Comparison of ENCODE assay signal across 14 cellular contexts in the genomic region with DNA sequence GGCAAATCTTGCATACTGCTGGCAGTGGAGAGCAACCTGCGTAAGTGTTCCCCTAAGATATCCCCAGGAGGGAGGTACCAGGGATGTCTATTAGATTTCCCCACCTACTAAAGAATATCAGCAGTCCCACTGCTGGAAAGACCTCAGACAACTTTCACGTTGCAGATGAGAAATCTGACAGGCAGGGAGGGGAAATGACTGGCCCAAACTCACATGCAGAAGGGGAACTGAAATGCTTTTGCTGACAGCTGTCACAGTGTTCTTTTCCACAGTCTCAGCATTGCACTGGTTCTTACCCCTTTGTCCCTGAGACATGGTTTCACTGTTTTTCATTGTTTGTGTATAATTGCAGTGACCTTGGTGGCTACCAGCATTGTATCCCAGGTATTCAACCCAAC.
DNase-seq lines count a peak whose midpoint lies in the region; ATAC-seq, FAIRE-seq and TF ChIP-seq lines count a peak whose summit lies in the region.
"Had no signal": no experiment of that assay in that cellular context is flagged by ENCODE, and none has a peak within 500 bp of the region (broad histone marks: within the 10 kb centered on the region; RNA-seq: fewer than 3 reads in every experiment).

No MANE protein-coding gene starts in this region.

- intact Hi-C loops in HepG2 (cut with micrococcal nuclease; ENCODE audit: unreplicated experiment) (no loop called here), Right ventricle myocardium inferior (cut with DNase I) (no loop called here)

- 8% methylated on average over 2 of the region's 2 CpGs for whole genome bisulfite sequencing in HepG2 (ENCODE audit: low lambda C conversion rate)

- TF ChIP-seq CTCF in HepG2 (CRISPR knock-in tag; IDR thresholded peaks at IDR 0.05), result no peak
- no peak for TF ChIP-seq CTCF in Peyer's patch (IDR thresholded peaks at IDR 0.05)

- ATAC-seq in GM18519 (IDR thresholded peaks at IDR 0.05; ENCODE audit: low FRiP score, unreplicated experiment) (peak; percentile 93), GM21447 (IDR thresholded peaks at IDR 0.05; ENCODE audit: unreplicated experiment) (peak; percentile 94), HG03095 (IDR thresholded peaks at IDR 0.05; ENCODE audit: unreplicated experiment) (peak; percentile 93), HepG2 (no peak), HG03196 (IDR thresholded peaks at IDR 0.05; ENCODE audit: unreplicated experiment) (no peak), Right ventricle myocardium inferior (no peak), HG02970 (IDR thresholded peaks at IDR 0.05; ENCODE audit: low FRiP score, unreplicated experiment) (no peak)
- ATAC-seq: Panc1 had no signal

- in situ Hi-C loops in HepG2 (cut with HindIII; ENCODE audit: extremely low pct_ligation_motif_present, low pct_unique_long_range_greater_than_20kb), result no loop called here

- H3K4me1 ChIP-seq in HepG2 (ENCODE audit: insufficient read depth, low read length) (peaks cover 70% of the 10 kb centered on the region), Peyer's patch (no peaks in the 10 kb centered on the region)

- POLR2A ChIA-PET in HepG2 (lab: Yijun Ruan, JAX), result no interaction called here

- H4K20me1 ChIP-seq in HepG2 (ENCODE audit: insufficient read depth, low read length), result no peaks in the 10 kb centered on the region

- H3K27ac ChIP-seq in HepG2 (ENCODE audit: extremely low read length, insufficient read depth, low read length) (no peak overlapping the region), Peyer's patch (no peak overlapping the region)
- H3K27ac ChIP-seq: epithelial cell of prostate had no signal

- H3K27me3 ChIP-seq in HepG2 (ENCODE audit: control insufficient read depth in 1 of 2, insufficient read depth in 2 of 2, low read length in 2 of 2) (peaks cover 0 to 40% of the 10 kb centered on the region in 2 experiments; a peak in 4 of 5 replicates), Peyer's patch (no peaks in the 10 kb centered on the region)

- no peak for TF ChIP-seq RAD21 in HepG2 (CRISPR knock-in tag; IDR thresholded peaks at IDR 0.05)

- H3K36me3 ChIP-seq in HepG2 (replicated peaks in 1 of 2; ENCODE audit: control insufficient read depth in 1 of 2, insufficient read depth in 2 of 2, low read length in 2 of 2) (no peaks in the 10 kb centered on the region), Peyer's patch (no peaks in the 10 kb centered on the region)

- CTCF ChIA-PET in HepG2 (lab: Yijun Ruan, JAX; ENCODE audit: low intra/inter-chr PET ratio, low total read pairs), result no interaction called here

- TF ChIP-seq EP300 in HepG2 (IDR thresholded peaks at IDR 0.05; ENCODE audit: low read depth in 2 of 2, low read length in 2 of 2) (no peak), HepG2 (CRISPR knock-in tag; IDR thresholded peaks at IDR 0.05; ENCODE audit: borderline replicate concordance) (no peak)

- no peak overlapping the region for H3K9ac ChIP-seq in HepG2 (ENCODE audit: insufficient read depth, low read depth, low read length)

- no peak for FAIRE-seq in HepG2 (lab: Jason Lieb, UNC)
- FAIRE-seq: small intestine had no signal

- H3K4me3 ChIP-seq in HepG2 (replicated peaks in 1 of 3; ENCODE audit: insufficient read depth in 1 of 3, low read depth in 2 of 3, low read length in 3 of 3), result no peak overlapping the region
- H3K4me3 ChIP-seq in Peyer's patch, result no peak overlapping the region

- H3K9me3 ChIP-seq in HepG2 (ENCODE audit: low read length) (no peaks in the 10 kb centered on the region), Peyer's patch (no peaks in the 10 kb centered on the region)

- BruUV-seq in HepG2 (replicated peaks; lab: Mats Ljungman, UMichigan), result no TSS peak

- DNase-seq in HepG2 (ENCODE audit: low spot score), result no peak
- no peak for DNase-seq in Right ventricle myocardium inferior (ENCODE audit: missing footprints)
- no peak for DNase-seq in Peyer's patch
- DNase-seq: activated T-cell treated with anti-CD3 and anti-CD28 coated beads, Interleukin-2, amount 50 U/mL, for 1 hour; naive B cell; NCI-H1930; small intestine had no signal

- no peak overlapping the region for H3K4me2 ChIP-seq in HepG2 (ENCODE audit: low read depth, low read length)

- H2AFZ ChIP-seq in HepG2 (ENCODE audit: low read length), result no peak overlapping the region

- no peaks in the 10 kb centered on the region for H3K79me2 ChIP-seq in HepG2 (ENCODE audit: insufficient read depth, low read length)

- TF ChIP-seq POLR2A in HepG2 (IDR thresholded peaks at IDR 0.05; ENCODE audit: insufficient read depth in 1 of 2, low read depth in 2 of 2, low read length in 2 of 2), result no peak
- no peak for TF ChIP-seq POLR2A in Peyer's patch (IDR thresholded peaks at IDR 0.05)

TF ChIP-seq in HepG2, 621 proteins besides CTCF, POLR2A, EP300 and RAD21 (continues in another document):
- TF ChIP-seq, protein P1, sequence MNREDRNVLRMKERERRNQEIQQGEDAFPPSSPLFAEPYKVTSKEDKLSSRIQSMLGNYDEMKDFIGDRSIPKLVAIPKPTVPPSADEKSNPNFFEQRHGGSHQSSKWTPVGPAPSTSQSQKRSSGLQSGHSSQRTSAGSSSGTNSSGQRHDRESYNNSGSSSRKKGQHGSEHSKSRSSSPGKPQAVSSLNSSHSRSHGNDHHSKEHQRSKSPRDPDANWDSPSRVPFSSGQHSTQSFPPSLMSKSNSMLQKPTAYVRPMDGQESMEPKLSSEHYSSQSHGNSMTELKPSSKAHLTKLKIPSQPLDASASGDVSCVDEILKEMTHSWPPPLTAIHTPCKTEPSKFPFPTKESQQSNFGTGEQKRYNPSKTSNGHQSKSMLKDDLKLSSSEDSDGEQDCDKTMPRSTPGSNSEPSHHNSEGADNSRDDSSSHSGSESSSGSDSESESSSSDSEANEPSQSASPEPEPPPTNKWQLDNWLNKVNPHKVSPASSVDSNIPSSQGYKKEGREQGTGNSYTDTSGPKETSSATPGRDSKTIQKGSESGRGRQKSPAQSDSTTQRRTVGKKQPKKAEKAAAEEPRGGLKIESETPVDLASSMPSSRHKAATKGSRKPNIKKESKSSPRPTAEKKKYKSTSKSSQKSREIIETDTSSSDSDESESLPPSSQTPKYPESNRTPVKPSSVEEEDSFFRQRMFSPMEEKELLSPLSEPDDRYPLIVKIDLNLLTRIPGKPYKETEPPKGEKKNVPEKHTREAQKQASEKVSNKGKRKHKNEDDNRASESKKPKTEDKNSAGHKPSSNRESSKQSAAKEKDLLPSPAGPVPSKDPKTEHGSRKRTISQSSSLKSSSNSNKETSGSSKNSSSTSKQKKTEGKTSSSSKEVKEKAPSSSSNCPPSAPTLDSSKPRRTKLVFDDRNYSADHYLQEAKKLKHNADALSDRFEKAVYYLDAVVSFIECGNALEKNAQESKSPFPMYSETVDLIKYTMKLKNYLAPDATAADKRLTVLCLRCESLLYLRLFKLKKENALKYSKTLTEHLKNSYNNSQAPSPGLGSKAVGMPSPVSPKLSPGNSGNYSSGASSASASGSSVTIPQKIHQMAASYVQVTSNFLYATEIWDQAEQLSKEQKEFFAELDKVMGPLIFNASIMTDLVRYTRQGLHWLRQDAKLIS (CRISPR knock-in tag; IDR thresholded peaks at IDR 0.05), result no peak
- TF ChIP-seq ZNF136 (CRISPR knock-in tag; IDR thresholded peaks at IDR 0.05; ENCODE audit: low read depth) (no peak), MIXL1 (CRISPR knock-in tag; IDR thresholded peaks at IDR 0.05) (no peak), HIVEP1 (CRISPR knock-in tag; IDR thresholded peaks at IDR 0.05) (no peak)
- TF ChIP-seq, protein P2, sequence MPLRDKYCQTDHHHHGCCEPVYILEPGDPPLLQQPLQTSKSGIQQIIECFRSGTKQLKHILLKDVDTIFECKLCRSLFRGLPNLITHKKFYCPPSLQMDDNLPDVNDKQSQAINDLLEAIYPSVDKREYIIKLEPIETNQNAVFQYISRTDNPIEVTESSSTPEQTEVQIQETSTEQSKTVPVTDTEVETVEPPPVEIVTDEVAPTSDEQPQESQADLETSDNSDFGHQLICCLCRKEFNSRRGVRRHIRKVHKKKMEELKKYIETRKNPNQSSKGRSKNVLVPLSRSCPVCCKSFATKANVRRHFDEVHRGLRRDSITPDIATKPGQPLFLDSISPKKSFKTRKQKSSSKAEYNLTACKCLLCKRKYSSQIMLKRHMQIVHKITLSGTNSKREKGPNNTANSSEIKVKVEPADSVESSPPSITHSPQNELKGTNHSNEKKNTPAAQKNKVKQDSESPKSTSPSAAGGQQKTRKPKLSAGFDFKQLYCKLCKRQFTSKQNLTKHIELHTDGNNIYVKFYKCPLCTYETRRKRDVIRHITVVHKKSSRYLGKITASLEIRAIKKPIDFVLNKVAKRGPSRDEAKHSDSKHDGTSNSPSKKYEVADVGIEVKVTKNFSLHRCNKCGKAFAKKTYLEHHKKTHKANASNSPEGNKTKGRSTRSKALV (CRISPR knock-in tag; IDR thresholded peaks at IDR 0.05), result no peak
- TF ChIP-seq, protein P3, sequence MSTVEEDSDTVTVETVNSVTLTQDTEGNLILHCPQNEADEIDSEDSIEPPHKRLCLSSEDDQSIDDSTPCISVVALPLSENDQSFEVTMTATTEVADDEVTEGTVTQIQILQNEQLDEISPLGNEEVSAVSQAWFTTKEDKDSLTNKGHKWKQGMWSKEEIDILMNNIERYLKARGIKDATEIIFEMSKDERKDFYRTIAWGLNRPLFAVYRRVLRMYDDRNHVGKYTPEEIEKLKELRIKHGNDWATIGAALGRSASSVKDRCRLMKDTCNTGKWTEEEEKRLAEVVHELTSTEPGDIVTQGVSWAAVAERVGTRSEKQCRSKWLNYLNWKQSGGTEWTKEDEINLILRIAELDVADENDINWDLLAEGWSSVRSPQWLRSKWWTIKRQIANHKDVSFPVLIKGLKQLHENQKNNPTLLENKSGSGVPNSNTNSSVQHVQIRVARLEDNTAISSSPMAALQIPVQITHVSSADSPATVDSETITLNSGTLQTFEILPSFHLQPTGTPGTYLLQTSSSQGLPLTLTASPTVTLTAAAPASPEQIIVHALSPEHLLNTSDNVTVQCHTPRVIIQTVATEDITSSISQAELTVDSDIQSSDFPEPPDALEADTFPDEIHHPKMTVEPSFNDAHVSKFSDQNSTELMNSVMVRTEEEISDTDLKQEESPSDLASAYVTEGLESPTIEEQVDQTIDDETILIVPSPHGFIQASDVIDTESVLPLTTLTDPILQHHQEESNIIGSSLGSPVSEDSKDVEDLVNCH (CRISPR knock-in tag; IDR thresholded peaks at IDR 0.05), result no peak

Comparison
In these comparisons a context has a peak if more than half of its experiments do, and no peak if none do; other contexts are left out.
1. ATAC-seq: peak in GM18519 (single experiment), GM21447 (single experiment) and HG03095 (single experiment); none in HepG2 (single experiment), HG03196 (single experiment), Right ventricle myocardium inferior (single experiment) and HG02970 (single experiment).